In genomic region chr16:56332464-56333079, GRCh38 we compare ENCODE assay signal across 1 cellular context.
TF ChIP-seq lines count a peak whose summit lies in the region.

No MANE protein-coding gene starts in this region.

TF ChIP-seq in HepG2, 621 proteins besides CTCF, POLR2A, EP300 and RAD21 (continued from another document and continues in another):
- TF ChIP-seq, protein P1, sequence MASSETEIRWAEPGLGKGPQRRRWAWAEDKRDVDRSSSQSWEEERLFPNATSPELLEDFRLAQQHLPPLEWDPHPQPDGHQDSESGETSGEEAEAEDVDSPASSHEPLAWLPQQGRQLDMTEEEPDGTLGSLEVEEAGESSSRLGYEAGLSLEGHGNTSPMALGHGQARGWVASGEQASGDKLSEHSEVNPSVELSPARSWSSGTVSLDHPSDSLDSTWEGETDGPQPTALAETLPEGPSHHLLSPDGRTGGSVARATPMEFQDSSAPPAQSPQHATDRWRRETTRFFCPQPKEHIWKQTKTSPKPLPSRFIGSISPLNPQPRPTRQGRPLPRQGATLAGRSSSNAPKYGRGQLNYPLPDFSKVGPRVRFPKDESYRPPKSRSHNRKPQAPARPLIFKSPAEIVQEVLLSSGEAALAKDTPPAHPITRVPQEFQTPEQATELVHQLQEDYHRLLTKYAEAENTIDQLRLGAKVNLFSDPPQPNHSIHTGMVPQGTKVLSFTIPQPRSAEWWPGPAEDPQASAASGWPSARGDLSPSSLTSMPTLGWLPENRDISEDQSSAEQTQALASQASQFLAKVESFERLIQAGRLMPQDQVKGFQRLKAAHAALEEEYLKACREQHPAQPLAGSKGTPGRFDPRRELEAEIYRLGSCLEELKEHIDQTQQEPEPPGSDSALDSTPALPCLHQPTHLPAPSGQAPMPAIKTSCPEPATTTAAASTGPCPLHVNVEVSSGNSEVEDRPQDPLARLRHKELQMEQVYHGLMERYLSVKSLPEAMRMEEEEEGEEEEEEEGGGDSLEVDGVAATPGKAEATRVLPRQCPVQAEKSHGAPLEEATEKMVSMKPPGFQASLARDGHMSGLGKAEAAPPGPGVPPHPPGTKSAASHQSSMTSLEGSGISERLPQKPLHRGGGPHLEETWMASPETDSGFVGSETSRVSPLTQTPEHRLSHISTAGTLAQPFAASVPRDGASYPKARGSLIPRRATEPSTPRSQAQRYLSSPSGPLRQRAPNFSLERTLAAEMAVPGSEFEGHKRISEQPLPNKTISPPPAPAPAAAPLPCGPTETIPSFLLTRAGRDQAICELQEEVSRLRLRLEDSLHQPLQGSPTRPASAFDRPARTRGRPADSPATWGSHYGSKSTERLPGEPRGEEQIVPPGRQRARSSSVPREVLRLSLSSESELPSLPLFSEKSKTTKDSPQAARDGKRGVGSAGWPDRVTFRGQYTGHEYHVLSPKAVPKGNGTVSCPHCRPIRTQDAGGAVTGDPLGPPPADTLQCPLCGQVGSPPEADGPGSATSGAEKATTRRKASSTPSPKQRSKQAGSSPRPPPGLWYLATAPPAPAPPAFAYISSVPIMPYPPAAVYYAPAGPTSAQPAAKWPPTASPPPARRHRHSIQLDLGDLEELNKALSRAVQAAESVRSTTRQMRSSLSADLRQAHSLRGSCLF (CRISPR knock-in tag; IDR thresholded peaks at IDR 0.05; ENCODE audit: borderline replicate concordance), result no peak
- no peak for TF ChIP-seq ZC3H4 (CRISPR knock-in tag; IDR thresholded peaks at IDR 0.05; ENCODE audit: borderline replicate concordance)
- TF ChIP-seq BORCS8-MEF2B (CRISPR knock-in tag; IDR thresholded peaks at IDR 0.05), result peak; percentile 56; the same call in 1 of the 2 replicates
- no peak for TF ChIP-seq ZXDC (CRISPR knock-in tag; IDR thresholded peaks at IDR 0.05)
- TF ChIP-seq ZNF556 (CRISPR knock-in tag; IDR thresholded peaks at IDR 0.05; ENCODE audit: borderline replicate concordance), result no peak; the same call in 1 of the 2 replicates
- no peak for TF ChIP-seq ZNF496 (CRISPR knock-in tag; IDR thresholded peaks at IDR 0.05; ENCODE audit: insufficient replicate concordance)
- TF ChIP-seq, protein P2, sequence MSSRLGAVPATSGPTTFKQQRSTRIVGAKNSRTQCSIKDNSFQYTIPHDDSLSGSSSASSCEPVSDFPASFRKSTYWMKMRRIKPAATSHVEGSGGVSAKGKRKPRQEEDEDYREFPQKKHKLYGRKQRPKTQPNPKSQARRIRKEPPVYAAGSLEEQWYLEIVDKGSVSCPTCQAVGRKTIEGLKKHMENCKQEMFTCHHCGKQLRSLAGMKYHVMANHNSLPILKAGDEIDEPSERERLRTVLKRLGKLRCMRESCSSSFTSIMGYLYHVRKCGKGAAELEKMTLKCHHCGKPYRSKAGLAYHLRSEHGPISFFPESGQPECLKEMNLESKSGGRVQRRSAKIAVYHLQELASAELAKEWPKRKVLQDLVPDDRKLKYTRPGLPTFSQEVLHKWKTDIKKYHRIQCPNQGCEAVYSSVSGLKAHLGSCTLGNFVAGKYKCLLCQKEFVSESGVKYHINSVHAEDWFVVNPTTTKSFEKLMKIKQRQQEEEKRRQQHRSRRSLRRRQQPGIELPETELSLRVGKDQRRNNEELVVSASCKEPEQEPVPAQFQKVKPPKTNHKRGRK (CRISPR knock-in tag; IDR thresholded peaks at IDR 0.05), result 0 out of 2 replicates have a peak, but pooled peaks have one; percentile 51
- no peak for TF ChIP-seq ZNF83 (CRISPR knock-in tag; IDR thresholded peaks at IDR 0.05; ENCODE audit: borderline replicate concordance)
- TF ChIP-seq UBTF (CRISPR knock-in tag; IDR thresholded peaks at IDR 0.05), result peak; percentile 61
- TF ChIP-seq HNRNPLL (IDR thresholded peaks at IDR 0.05; ENCODE audit: low read depth, low read length, poor library complexity, severe bottlenecking), result peak; percentile 43
- TF ChIP-seq, protein P3, sequence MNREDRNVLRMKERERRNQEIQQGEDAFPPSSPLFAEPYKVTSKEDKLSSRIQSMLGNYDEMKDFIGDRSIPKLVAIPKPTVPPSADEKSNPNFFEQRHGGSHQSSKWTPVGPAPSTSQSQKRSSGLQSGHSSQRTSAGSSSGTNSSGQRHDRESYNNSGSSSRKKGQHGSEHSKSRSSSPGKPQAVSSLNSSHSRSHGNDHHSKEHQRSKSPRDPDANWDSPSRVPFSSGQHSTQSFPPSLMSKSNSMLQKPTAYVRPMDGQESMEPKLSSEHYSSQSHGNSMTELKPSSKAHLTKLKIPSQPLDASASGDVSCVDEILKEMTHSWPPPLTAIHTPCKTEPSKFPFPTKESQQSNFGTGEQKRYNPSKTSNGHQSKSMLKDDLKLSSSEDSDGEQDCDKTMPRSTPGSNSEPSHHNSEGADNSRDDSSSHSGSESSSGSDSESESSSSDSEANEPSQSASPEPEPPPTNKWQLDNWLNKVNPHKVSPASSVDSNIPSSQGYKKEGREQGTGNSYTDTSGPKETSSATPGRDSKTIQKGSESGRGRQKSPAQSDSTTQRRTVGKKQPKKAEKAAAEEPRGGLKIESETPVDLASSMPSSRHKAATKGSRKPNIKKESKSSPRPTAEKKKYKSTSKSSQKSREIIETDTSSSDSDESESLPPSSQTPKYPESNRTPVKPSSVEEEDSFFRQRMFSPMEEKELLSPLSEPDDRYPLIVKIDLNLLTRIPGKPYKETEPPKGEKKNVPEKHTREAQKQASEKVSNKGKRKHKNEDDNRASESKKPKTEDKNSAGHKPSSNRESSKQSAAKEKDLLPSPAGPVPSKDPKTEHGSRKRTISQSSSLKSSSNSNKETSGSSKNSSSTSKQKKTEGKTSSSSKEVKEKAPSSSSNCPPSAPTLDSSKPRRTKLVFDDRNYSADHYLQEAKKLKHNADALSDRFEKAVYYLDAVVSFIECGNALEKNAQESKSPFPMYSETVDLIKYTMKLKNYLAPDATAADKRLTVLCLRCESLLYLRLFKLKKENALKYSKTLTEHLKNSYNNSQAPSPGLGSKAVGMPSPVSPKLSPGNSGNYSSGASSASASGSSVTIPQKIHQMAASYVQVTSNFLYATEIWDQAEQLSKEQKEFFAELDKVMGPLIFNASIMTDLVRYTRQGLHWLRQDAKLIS (CRISPR knock-in tag; IDR thresholded peaks at IDR 0.05), result no peak
- peak; percentile 62; the same call in 1 of the 2 replicates for TF ChIP-seq ELF3 (CRISPR knock-in tag; IDR thresholded peaks at IDR 0.05)
- no peak for TF ChIP-seq ZNF552 (CRISPR knock-in tag; IDR thresholded peaks at IDR 0.05; ENCODE audit: borderline replicate concordance)
- no peak for TF ChIP-seq ZNF570 (CRISPR knock-in tag; IDR thresholded peaks at IDR 0.05; ENCODE audit: borderline replicate concordance)
- TF ChIP-seq SUZ12 (IDR thresholded peaks at IDR 0.05; ENCODE audit: low read depth, low read length), result no peak
- TF ChIP-seq SP2 (CRISPR knock-in tag; IDR thresholded peaks at IDR 0.05), result no peak
- TF ChIP-seq SNAI1 (CRISPR knock-in tag; IDR thresholded peaks at IDR 0.05; ENCODE audit: borderline replicate concordance), result no peak
- TF ChIP-seq MYC (CRISPR knock-in tag; IDR thresholded peaks at IDR 0.05; ENCODE audit: borderline replicate concordance), result no peak; the same call in 1 of the 2 replicates
- TF ChIP-seq IKZF4 (CRISPR knock-in tag; IDR thresholded peaks at IDR 0.05; ENCODE audit: borderline replicate concordance, low read depth, not compliant biosample characterization), result no peak
- no peak for TF ChIP-seq ZBTB40 (IDR thresholded peaks at IDR 0.05)
- TF ChIP-seq ZBTB40 (CRISPR knock-in tag; IDR thresholded peaks at IDR 0.05), result no peak
- no peak for TF ChIP-seq ZNF274 (CRISPR knock-in tag; IDR thresholded peaks at IDR 0.05)
- TF ChIP-seq ZBTB21 (CRISPR knock-in tag; IDR thresholded peaks at IDR 0.05), result no peak
- TF ChIP-seq PRMT3 (CRISPR knock-in tag; IDR thresholded peaks at IDR 0.05; ENCODE audit: borderline replicate concordance, low read depth), result no peak
- 0 out of 2 replicates have a peak, but pooled peaks have one; percentile 59 for TF ChIP-seq REPIN1 (CRISPR knock-in tag; IDR thresholded peaks at IDR 0.05; ENCODE audit: borderline replicate concordance, low read depth)
